8 cellular contexts compared by ENCODE assay signal in the genomic region with DNA sequence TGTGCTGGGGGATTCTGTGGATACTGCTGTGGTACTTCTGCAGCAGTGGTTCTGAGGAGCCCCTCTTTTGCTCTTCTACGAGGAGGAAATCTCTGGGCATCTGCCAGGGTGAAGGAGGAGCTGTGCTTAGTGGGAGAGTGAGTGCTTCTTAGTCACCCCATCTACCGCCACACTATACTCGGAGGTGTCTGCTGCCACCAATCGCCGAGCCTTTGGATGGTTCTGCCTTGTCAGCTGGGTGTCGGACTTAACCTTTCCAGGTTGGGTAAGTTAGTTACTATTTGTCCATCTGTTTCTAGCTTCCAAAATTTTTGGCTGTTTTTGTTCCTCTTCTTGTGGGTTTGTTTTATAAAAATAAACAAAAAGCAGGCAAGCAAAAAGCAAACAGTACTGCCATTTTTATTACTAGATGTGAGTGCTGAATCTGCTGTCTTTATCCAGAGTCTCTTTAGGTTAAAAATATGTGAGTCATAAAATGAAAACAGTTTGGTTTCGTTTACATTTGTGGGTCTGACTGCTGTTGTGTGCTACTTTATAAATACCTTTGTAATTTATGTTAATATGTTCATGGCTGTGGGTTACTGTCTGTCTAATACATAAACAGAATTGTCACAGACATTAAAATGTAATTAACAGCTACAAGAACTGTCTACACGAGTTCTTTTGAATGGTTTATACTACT.
DNase-seq lines count a peak whose midpoint lies in the region; ATAC-seq and TF ChIP-seq lines count a peak whose summit lies in the region.

No MANE protein-coding gene starts in this region.

- H3K36me3 ChIP-seq in Panc1 (ENCODE audit: control insufficient read depth, insufficient read depth, low read length) (no peaks in the 10 kb centered on the region), endocrine pancreas (ENCODE audit: control insufficient read depth, insufficient read depth, low read length) (no peaks in the 10 kb centered on the region)

- POLR2A ChIA-PET in Panc1 (lab: Charles Lee) = no interaction called here

- H3K4me3 ChIP-seq in Panc1 (ENCODE audit: low read depth in 2 of 2, low read length in 2 of 2) (no peak overlapping the region), endocrine pancreas (ENCODE audit: control insufficient read depth, insufficient read depth, low read length) (peak overlapping the region; percentile 73), coronary artery (no peak overlapping the region)

- BruUV-seq in Panc1 (replicated peaks; lab: Mats Ljungman, UMichigan) = no TSS peak

- TF ChIP-seq CTCF in Panc1 (IDR thresholded peaks at IDR 0.05) (peak; percentile 33; the same call in 1 of the 2 replicates), coronary artery (IDR thresholded peaks at IDR 0.05) (no peak)

- in situ Hi-C loops in Panc1 (cut with HindIII; ENCODE audit: low pct_unique_long_range_greater_than_20kb, low sequenced_read_pairs) = no loop called here

- peaks cover 22% of the 10 kb centered on the region for H3K4me1 ChIP-seq in Panc1 (ENCODE audit: control insufficient read depth, insufficient read depth, low read length)
- peaks cover 5% of the 10 kb centered on the region for H3K4me1 ChIP-seq in endocrine pancreas (ENCODE audit: control insufficient read depth, insufficient read depth, low read length)

- peak; percentile 43 for DNase-seq in stimulated activated CD4-positive, alpha-beta T cell treated with anti-CD3 and anti-CD28 coated beads, Interleukin-1b, Interleukin-23, amount 100 ng/mL, for 48 hours
- no peak for DNase-seq in stimulated activated CD4-positive, alpha-beta T cell treated with anti-CD3 and anti-CD28 coated beads, Interleukin-12 subunit alpha, Interleukin-12 subunit beta, amount 100 ng/mL, for 4 hours
- no peak for DNase-seq in Panc1 (ENCODE audit: low read depth, low spot score)
- DNase-seq in sciatic nerve (ENCODE audit: low spot score) = no peak
- DNase-seq in central memory CD4-positive, alpha-beta T cell = no peak
- DNase-seq in coronary artery (ENCODE audit: low spot score) = no peak
- no peak for DNase-seq in NOMO-1 treated with DMSO at 0.1 percent for 48 hours (lab: John Stamatoyannopoulos, UW; ENCODE audit: unreplicated experiment)

- H3K27ac ChIP-seq in Panc1 (ENCODE audit: low read length) (no peak overlapping the region), coronary artery (no peak overlapping the region)

- ATAC-seq in Panc1 = peak; percentile 85
- peak; percentile 74 for ATAC-seq in sciatic nerve

- CTCF ChIA-PET in Panc1 (lab: Charles Lee) = no interaction called here

- H3K9ac ChIP-seq in endocrine pancreas (ENCODE audit: control insufficient read depth, insufficient read depth, low read length) = no peak overlapping the region

- no peaks in the 10 kb centered on the region for H3K9me3 ChIP-seq in Panc1 (ENCODE audit: control insufficient read depth, insufficient read depth, low read depth, low read length)
- no peaks in the 10 kb centered on the region for H3K9me3 ChIP-seq in endocrine pancreas (ENCODE audit: control insufficient read depth, low read length)

- intact Hi-C loops in Panc1 (cut with micrococcal nuclease; ENCODE audit: unreplicated experiment) = no loop called here
- intact Hi-C loops in sciatic nerve (cut with DNase I) = no loop called here

- H3K27me3 ChIP-seq in Panc1 (ENCODE audit: control insufficient read depth, insufficient read depth, low read length) = no peaks in the 10 kb centered on the region
- H3K27me3 ChIP-seq in endocrine pancreas (ENCODE audit: control insufficient read depth, insufficient read depth, low read length) = no peaks in the 10 kb centered on the region
